In the genomic region with DNA sequence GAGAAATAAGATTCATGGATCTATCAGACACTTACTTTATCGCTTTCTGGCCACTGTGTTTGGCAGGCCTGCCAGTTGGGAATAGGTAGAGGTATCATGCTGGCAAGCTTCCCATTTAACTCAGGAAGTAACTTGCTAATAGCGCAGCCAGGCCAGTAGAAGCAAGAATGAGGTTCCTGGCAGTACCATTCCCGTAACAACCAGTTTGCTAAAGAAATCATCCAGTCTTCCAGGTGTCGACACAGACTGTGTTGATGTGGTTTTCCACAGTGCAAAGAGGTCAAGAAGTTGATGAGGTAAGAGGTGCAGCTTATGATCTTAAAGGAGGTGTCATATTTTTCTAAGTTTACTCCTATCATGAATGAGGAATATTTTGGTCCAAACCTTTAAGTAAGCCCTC, we compare ENCODE assay signal across 21 cellular contexts.
"Had no signal": no experiment of that assay in that cellular context is flagged by ENCODE, and none has a peak within 500 bp of the region (broad histone marks: within the 10 kb centered on the region; RNA-seq: fewer than 3 reads in every experiment).

No MANE protein-coding gene starts in this region.

- H3K27me3 Mint-ChIP-seq: activated CD4-positive, alpha-beta T cell treated with anti-CD3 and anti-CD28 coated beads, Interleukin-2, amount 10 ng/mL, durations not matched to agents 24 days and 14 days; memory B cell; T-helper 17 cell; type B pancreatic cell had no signal

- H3K9me3 Mint-ChIP-seq: activated CD4-positive, alpha-beta T cell treated with anti-CD3 and anti-CD28 coated beads, Interleukin-2, amount 10 ng/mL, durations not matched to agents 24 days and 14 days; activated T-helper 1 cell treated with anti-CD3 and anti-CD28 coated beads, Interleukin-12 subunit alpha, Interleukin-12 subunit beta, Interleukin-2, Interleukin-4 antibody, amounts not matched to agents 30 ng/mL and 10 ng/mL and 1 ng/mL, durations not matched to agents 14 hours and 24 hours and 36 hours; memory B cell; type B pancreatic cell had no signal

- H3K36me3 ChIP-seq: ascending aorta, spleen, thoracic aorta had no signal

- DNase-seq: activated CD4-positive, alpha-beta T cell treated with anti-CD3 and anti-CD28 coated beads, Interleukin-2, amount 10 ng/mL, durations not matched to agents 24 days and 14 days; activated CD8-positive, alpha-beta T cell treated with anti-CD3 and anti-CD28 coated beads, Interleukin-2, amount 10 ng/mL, durations not matched to agents 7 days and 5 days; activated gamma-delta T cell; activated naive CD4-positive, alpha-beta T cell treated with anti-CD3 and anti-CD28 coated beads, Interleukin-2, amount 50 U/mL, for 16 hours; cortex of kidney; erythroblast; foreskin melanocyte; glutamatergic neuron; hippocampal formation; nucleus accumbens; spleen; stimulated activated CD4-positive, alpha-beta T cell treated with anti-CD3 and anti-CD28 coated beads, Interleukin-4, amount 100 ng/mL, for 1 hour; stimulated activated naive CD4-positive, alpha-beta T cell; T-helper 17 cell had no signal

- H3K9me3 ChIP-seq: ascending aorta, spleen, thoracic aorta, vagina had no signal

- H3K4me1 Mint-ChIP-seq: activated CD4-positive, alpha-beta T cell treated with anti-CD3 and anti-CD28 coated beads, Interleukin-2, amount 10 ng/mL, durations not matched to agents 24 days and 14 days had no signal

- H3K4me3 Mint-ChIP-seq: activated CD4-positive, alpha-beta T cell treated with anti-CD3 and anti-CD28 coated beads, Interleukin-2, amount 10 ng/mL, durations not matched to agents 24 days and 14 days; activated CD8-positive, alpha-beta T cell treated with anti-CD3 and anti-CD28 coated beads, Interleukin-2, amount 10 ng/mL, durations not matched to agents 7 days and 5 days; activated T-helper 1 cell treated with anti-CD3 and anti-CD28 coated beads, Interleukin-12 subunit alpha, Interleukin-12 subunit beta, Interleukin-2, Interleukin-4 antibody, amounts not matched to agents 30 ng/mL and 10 ng/mL and 1 ng/mL, durations not matched to agents 14 hours and 24 hours and 36 hours; memory B cell; T-helper 17 cell; type B pancreatic cell had no signal

- H3K27me3 ChIP-seq: ascending aorta, spleen, vagina had no signal

- H3K4me3 ChIP-seq: ascending aorta, spleen, thoracic aorta, vagina had no signal

- ATAC-seq: activated CD8-positive, alpha-beta T cell treated with anti-CD3 and anti-CD28 coated beads, Interleukin-2, amount 10 ng/mL, durations not matched to agents 7 days and 5 days; T-helper 17 cell had no signal

- H2AFZ ChIP-seq: parathyroid adenoma had no signal

- H3K4me1 ChIP-seq: ascending aorta, vagina had no signal

- H3K79me2 ChIP-seq: parathyroid adenoma had no signal

- H3K27ac Mint-ChIP-seq: activated CD4-positive, alpha-beta T cell treated with anti-CD3 and anti-CD28 coated beads, Interleukin-2, amount 10 ng/mL, durations not matched to agents 24 days and 14 days; activated CD8-positive, alpha-beta T cell treated with anti-CD3 and anti-CD28 coated beads, Interleukin-2, amount 10 ng/mL, durations not matched to agents 7 days and 5 days; activated T-helper 1 cell treated with anti-CD3 and anti-CD28 coated beads, Interleukin-12 subunit alpha, Interleukin-12 subunit beta, Interleukin-2, Interleukin-4 antibody, amounts not matched to agents 30 ng/mL and 10 ng/mL and 1 ng/mL, durations not matched to agents 14 hours and 24 hours and 36 hours; memory B cell; T-helper 17 cell; type B pancreatic cell had no signal

- H3K27ac ChIP-seq: ascending aorta, parathyroid adenoma, spleen, thoracic aorta, vagina had no signal
